In the genomic region with DNA sequence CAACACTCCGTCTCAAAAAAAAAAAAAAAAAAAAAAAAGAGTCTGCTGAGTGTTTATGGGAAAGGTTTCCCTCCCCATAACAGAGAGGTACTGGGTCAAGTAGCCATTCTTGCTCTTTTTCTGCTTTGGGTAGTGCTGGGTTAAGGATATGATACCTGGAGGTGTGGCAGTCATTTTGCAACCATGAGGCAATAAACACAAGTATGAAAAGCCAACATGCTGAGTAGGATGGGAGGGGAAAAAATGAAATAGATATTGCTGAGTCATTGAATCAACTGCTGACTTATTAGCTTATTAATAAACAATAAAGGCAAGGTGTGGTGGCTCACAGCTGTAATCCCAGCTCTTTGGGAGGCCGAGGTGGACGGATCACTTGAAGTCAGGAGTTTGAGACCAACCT, we compare ENCODE assay signal across 24 cellular contexts. TPM values are rescaled to one million over a fixed set of nuclear protein-coding genes. Genes with fewer than 3 reads are reported as not detected.
DNase-seq lines count a peak whose midpoint lies in the region; ATAC-seq, FAIRE-seq and TF ChIP-seq lines count a peak whose summit lies in the region.
"Had no signal": no experiment of that assay in that cellular context is flagged by ENCODE, and none has a peak within 500 bp of the region (broad histone marks: within the 10 kb centered on the region; RNA-seq: fewer than 3 reads in every experiment).

No MANE protein-coding gene starts in this region.

- no peak overlapping the region for H3K9ac ChIP-seq in mammary epithelial cell (ENCODE audit: insufficient read depth, low read length)

- CTCF ChIA-PET in mammary epithelial cell (lab: Charles Lee; ENCODE audit: low non-redundant PET): no interaction called here
- CTCF ChIA-PET in MCF 10A (lab: Yijun Ruan, JAX): interaction anchor here (1.0 to 2.4 kb wide), 3 partner anchors 9 to 331 kb away, joined by 3 to 7 read pairs (median 3); no protein-coding TSS in a partner anchor

- H3K27ac ChIP-seq in mammary epithelial cell (ENCODE audit: insufficient read depth, low read depth, low read length) (no peak overlapping the region), thyroid gland (no peak overlapping the region)
- H3K27ac ChIP-seq: dorsolateral prefrontal cortex, heart left ventricle, WERI-Rb-1 had no signal

- H2AFZ ChIP-seq in mammary epithelial cell (ENCODE audit: low read depth, low read length): no peak overlapping the region

- H3K4me1 ChIP-seq in mammary epithelial cell (ENCODE audit: insufficient read depth, low read length) (peaks cover 22% of the 10 kb centered on the region), thyroid gland (peaks cover 15 to 18% of the 10 kb centered on the region in 2 donors)

- peaks cover 13% of the 10 kb centered on the region for H3K36me3 Mint-ChIP-seq in MCF 10A (ENCODE audit: insufficient read depth, unreplicated experiment)

- H3K9me3 ChIP-seq in mammary epithelial cell (replicated peaks; ENCODE audit: insufficient read depth, low read length) (no peaks in the 10 kb centered on the region), thyroid gland (no peaks in the 10 kb centered on the region)
- H3K9me3 ChIP-seq: heart left ventricle had no signal

- no peak overlapping the region for H3K4me2 ChIP-seq in mammary epithelial cell (ENCODE audit: insufficient read depth, low read depth, low read length)

- TF ChIP-seq POLR2A in thyroid gland (IDR thresholded peaks at IDR 0.05): no peak

- H3K27me3 Mint-ChIP-seq in MCF 10A (ENCODE audit: insufficient read depth, unreplicated experiment): no peaks in the 10 kb centered on the region
- no peaks in the 10 kb centered on the region for H3K27me3 Mint-ChIP-seq in stimulated activated naive CD8-positive, alpha-beta T cell treated with anti-CD3 and anti-CD28 coated beads, Interleukin-15, amount 100 ng/mL, for 72 hours

- dilution Hi-C loops in mammary epithelial cell (cut with HindIII; ENCODE audit: low sequenced_read_pairs): no loop called here

- H3K4me1 Mint-ChIP-seq in MCF 10A (ENCODE audit: insufficient read depth, unreplicated experiment): peaks cover 55% of the 10 kb centered on the region
- H3K4me1 Mint-ChIP-seq in stimulated activated naive CD8-positive, alpha-beta T cell treated with anti-CD3 and anti-CD28 coated beads, Interleukin-15, amount 100 ng/mL, for 72 hours: peaks cover 68% of the 10 kb centered on the region

- no peaks in the 10 kb centered on the region for H3K9me3 Mint-ChIP-seq in MCF 10A (ENCODE audit: unreplicated experiment)
- H3K9me3 Mint-ChIP-seq in stimulated activated naive CD8-positive, alpha-beta T cell treated with anti-CD3 and anti-CD28 coated beads, Interleukin-15, amount 100 ng/mL, for 72 hours: no peaks in the 10 kb centered on the region
- H3K9me3 Mint-ChIP-seq: activated naive CD4-positive, alpha-beta T cell treated with anti-CD3 and anti-CD28 coated beads, Interleukin-2, amount 50 U/mL, for 72 hours; stimulated activated effector memory CD8-positive, alpha-beta T cell treated with anti-CD3 and anti-CD28 coated beads, Interleukin-12 subunit alpha, Interleukin-12 subunit beta, amount 100 ng/mL, for 72 hours; T-helper 2 cell treated with Interferon-gamma antibody and Interleukin-4, amounts not matched to agents 5 μg/mL and 100 μg/mL, for 36 hours had no signal

- no peak for ATAC-seq in stimulated activated naive CD8-positive, alpha-beta T cell treated with anti-CD3 and anti-CD28 coated beads, Interleukin-15, amount 100 ng/mL, for 72 hours
- ATAC-seq in GM19351 (IDR thresholded peaks at IDR 0.05; ENCODE audit: unreplicated experiment): no peak
- ATAC-seq: activated naive CD4-positive, alpha-beta T cell treated with anti-CD3 and anti-CD28 coated beads, Interleukin-2, amount 50 U/mL, for 72 hours; heart left ventricle; stimulated activated effector memory CD8-positive, alpha-beta T cell treated with anti-CD3 and anti-CD28 coated beads, Interleukin-12 subunit alpha, Interleukin-12 subunit beta, amount 100 ng/mL, for 72 hours had no signal

- 95% methylated on average over 2 of the region's 3 CpGs for WGBS in mammary epithelial cell (ENCODE audit: low coverage, missing lambda C conversion rate)
- WGBS in thyroid gland, 2 donors: 88 to 96% methylated on average over 3 of the region's 3 CpGs

- H3K27ac Mint-ChIP-seq in MCF 10A (ENCODE audit: low read depth, unreplicated experiment): no peak overlapping the region
- H3K27ac Mint-ChIP-seq in stimulated activated naive CD8-positive, alpha-beta T cell treated with anti-CD3 and anti-CD28 coated beads, Interleukin-15, amount 100 ng/mL, for 72 hours: peak overlapping the region; percentile 36 to 67

- POLR2A ChIA-PET in MCF 10A (lab: Yijun Ruan, JAX): interaction anchor here (0.7 to 1.0 kb wide), 2 partner anchors 34 to 385 kb away, joined by 3 to 4 read pairs; partner anchors contain the start of gene SDC4

- no peak for FAIRE-seq in bronchial epithelial cell (lab: Jason Lieb, UNC)
- FAIRE-seq: D721Med, endothelial cell of umbilical vein, urothelium cell line had no signal

- in situ Hi-C loops in mammary epithelial cell (cut with MboI; ENCODE audit: low sequenced_read_pairs in 2 of 2): no loop called here

- H3K4me3 ChIP-seq in mammary epithelial cell (replicated peaks in 1 of 3; ENCODE audit: insufficient read depth in 1 of 3, low read depth in 2 of 3, low read length in 3 of 3) (no peak overlapping the region), bronchial epithelial cell (ENCODE audit: low read depth, low read length) (no peak overlapping the region), thyroid gland (replicated peaks in 1 of 3) (no peak overlapping the region)
- H3K4me3 ChIP-seq: dorsolateral prefrontal cortex, heart left ventricle, lung had no signal

- no peaks in the 10 kb centered on the region for H3K27me3 ChIP-seq in mammary epithelial cell (ENCODE audit: insufficient read depth, low read length)
- no peaks in the 10 kb centered on the region for H3K27me3 ChIP-seq in bronchial epithelial cell (ENCODE audit: control insufficient read depth, insufficient read depth, low read length)
- no peaks in the 10 kb centered on the region for H3K27me3 ChIP-seq in thyroid gland
- H3K27me3 ChIP-seq: dorsolateral prefrontal cortex, heart left ventricle had no signal

- no peaks in the 10 kb centered on the region for H4K20me1 ChIP-seq in mammary epithelial cell (ENCODE audit: insufficient read depth, low read length)

- peaks cover 44% of the 10 kb centered on the region for H3K79me2 ChIP-seq in mammary epithelial cell (ENCODE audit: insufficient read depth, low read length)

- BruUV-seq in mammary epithelial cell (replicated peaks; lab: Mats Ljungman, UMichigan) (no TSS peak), MCF 10A (replicated peaks; lab: Mats Ljungman, UMichigan) (no TSS peak)

- H3K4me3 Mint-ChIP-seq in MCF 10A (ENCODE audit: unreplicated experiment): no peak overlapping the region
- H3K4me3 Mint-ChIP-seq in stimulated activated naive CD8-positive, alpha-beta T cell treated with anti-CD3 and anti-CD28 coated beads, Interleukin-15, amount 100 ng/mL, for 72 hours: no peak overlapping the region

- TF ChIP-seq CTCF in mammary epithelial cell (conservative IDR thresholded peaks at IDR 0.05 in 1 of 2, IDR thresholded peaks at IDR 0.05 in 1 of 2; ENCODE audit: extremely low read depth in 1 of 2, insufficient read depth in 1 of 2, low read depth in 1 of 2, low read length in 2 of 2) (no peak), MCF 10A (IDR thresholded peaks at IDR 0.05; ENCODE audit: unreplicated experiment) (no peak), bronchial epithelial cell (IDR thresholded peaks at IDR 0.05; ENCODE audit: insufficient read depth, low read length, severe bottlenecking) (no peak), thyroid gland (IDR thresholded peaks at IDR 0.05) (no peak)

- DNase-seq in mammary epithelial cell (peak; percentile 30), MCF 10A (ENCODE audit: unreplicated experiment) (no peak), LoVo (ENCODE audit: low spot score) (peak; percentile 45), bronchial epithelial cell (ENCODE audit: low read depth) (peak; percentile 64), thyroid gland (no peak)
- DNase-seq in stimulated activated naive CD8-positive, alpha-beta T cell treated with anti-CD3 and anti-CD28 coated beads, Interleukin-15, amount 100 ng/mL, for 72 hours: no peak
- DNase-seq: activated T-cell treated with anti-CD3 and anti-CD28 coated beads, Interleukin-2, amount 50 U/mL, for 48 hours; C1 segment of cervical spinal cord; cerebellar nuclear complex; dorsolateral prefrontal cortex; heart left ventricle; NCI-H1417 treated with DMSO at 0.1 percent for 48 hours; nucleus accumbens; retina; stimulated activated CD4-positive, alpha-beta T cell treated with anti-CD3 and anti-CD28 coated beads, Interleukin-2, amount 100 ng/mL, for 48 hours; WERI-Rb-1 had no signal

- H3K36me3 ChIP-seq in mammary epithelial cell (ENCODE audit: insufficient read depth, low read length) (no peaks in the 10 kb centered on the region), bronchial epithelial cell (ENCODE audit: control insufficient read depth, insufficient read depth, low read length) (peaks cover 1% of the 10 kb centered on the region), thyroid gland (no peaks in the 10 kb centered on the region)

- intact Hi-C loops in mammary epithelial cell (cut with micrococcal nuclease): no loop called here
- intact Hi-C loops in MCF 10A (cut with micrococcal nuclease): no loop called here
- intact Hi-C loops in thyroid gland (cut with DNase I): no loop called here

RNA-seq across cellular contexts. Expression of gene TOMM34, which starts 2.3 kb away (rescaled TPM):
- total RNA-seq in mammary epithelial cell: 10 to 100 TPM; 31.5 to 46.3 TPM
- polyA plus RNA-seq in mammary epithelial cell: 59.6 TPM
- polyA minus RNA-seq in mammary epithelial cell: 32.2 TPM
- 55.5 and 60.0 TPM in 2 replicates for total RNA-seq in MCF 10A (2022)
- total RNA-seq in bronchial epithelial cell: 17.6 and 25.2 TPM in 2 replicates
- 10 to 100 TPM; 18.4 to 26.0 (median 23.0) TPM for total RNA-seq in thyroid gland

RNA-seq across cellular contexts. Expression of gene STK4, which starts 3.8 kb away (rescaled TPM):
- total RNA-seq in mammary epithelial cell: 10 to 100 TPM; 30.7 to 42.7 TPM
- 17.9 TPM for polyA plus RNA-seq in mammary epithelial cell
- 38.9 TPM for polyA minus RNA-seq in mammary epithelial cell
- total RNA-seq in MCF 10A (2022): 47.7 and 51.4 TPM in 2 replicates
- total RNA-seq in bronchial epithelial cell: 34.8 and 46.1 TPM in 2 replicates
- total RNA-seq in thyroid gland: 10 to 100 TPM; 18.8 to 37.2 (median 29.2) TPM

RNA-seq across cellular contexts. Expression of gene PABPC1L, which starts 52.6 kb away (rescaled TPM):
- 10 to 100 TPM in 1 of 2 donors, 1 to 10 TPM in 1; 9.7 to 62.7 TPM for total RNA-seq in mammary epithelial cell
- 32.6 TPM for polyA plus RNA-seq in mammary epithelial cell
- 16.2 TPM for polyA minus RNA-seq in mammary epithelial cell
- 150 and 182 TPM in 2 replicates for total RNA-seq in MCF 10A (2022)
- 17.1 and 24.2 TPM in 2 replicates for total RNA-seq in bronchial epithelial cell
- 10 to 100 TPM; 26.5 to 53.8 (median 31.9) TPM for total RNA-seq in thyroid gland

Comparison
In these comparisons a context has a peak if more than half of its experiments do, and no peak if none do; other contexts are left out.
1. DNase-seq: peak in mammary epithelial cell (single experiment), LoVo (single experiment) and bronchial epithelial cell (single experiment); none in MCF 10A (single experiment), stimulated activated naive CD8-positive, alpha-beta T cell treated with anti-CD3 and anti-CD28 coated beads, Interleukin-15, amount 100 ng/mL, for 72 hours (0 of 2) and thyroid gland (0 of 2).